ENCODE assay signal across 1 cellular context in the genomic region with DNA sequence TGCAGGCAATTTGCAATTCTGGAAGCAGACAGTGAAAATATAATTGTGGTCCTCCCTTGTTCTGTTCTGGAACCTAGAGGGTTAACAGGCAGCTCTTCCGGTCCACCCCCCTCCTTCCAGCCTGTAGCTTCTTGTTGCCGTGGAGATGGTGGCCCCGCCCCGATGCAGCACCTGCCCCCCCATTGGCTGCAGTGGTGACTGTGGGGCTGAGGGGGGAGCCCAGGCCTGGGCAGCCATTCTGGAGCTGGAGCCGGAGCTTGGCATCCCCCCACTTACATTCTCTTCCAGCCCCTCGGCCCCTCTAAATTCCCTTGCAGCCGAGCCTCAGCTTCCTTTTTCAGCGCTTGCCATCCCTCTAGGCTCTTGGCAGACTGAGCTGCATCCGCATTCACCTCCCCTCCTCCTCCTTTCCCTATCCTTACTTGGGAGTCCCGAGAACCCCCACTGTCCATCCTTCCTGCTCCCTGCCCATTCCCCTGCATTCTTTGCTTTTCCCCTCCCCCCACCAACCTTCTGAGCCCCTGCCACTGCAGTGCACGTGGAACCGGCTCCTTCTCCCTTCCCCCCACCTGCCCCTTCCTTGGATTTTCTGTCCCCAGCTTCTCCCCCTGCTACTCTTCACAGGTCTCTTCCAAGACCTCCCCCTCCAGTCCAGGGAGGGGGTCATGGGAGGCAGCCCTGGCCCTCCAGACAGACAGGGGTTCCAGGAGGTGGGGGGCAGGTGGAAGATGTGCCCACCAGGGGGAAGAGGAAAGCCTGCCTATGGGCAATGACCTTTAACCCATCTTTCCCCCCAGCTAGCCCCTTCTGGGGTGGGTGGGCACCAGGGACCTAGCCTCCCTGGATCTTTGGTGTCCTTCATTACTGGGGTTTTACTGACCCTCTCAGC.
TF ChIP-seq lines count a peak whose summit lies in the region.

No MANE protein-coding gene starts in this region.

TF ChIP-seq in GM12878, 131 proteins besides CTCF, POLR2A, EP300 and RAD21:
- no peak for TF ChIP-seq PAX8 (IDR thresholded peaks at IDR 0.05)
- TF ChIP-seq SIN3A (IDR thresholded peaks at IDR 0.05; ENCODE audit: low read depth, low read length) = peak; percentile 61; the same call in 1 of the 2 replicates
- TF ChIP-seq, protein P1, sequence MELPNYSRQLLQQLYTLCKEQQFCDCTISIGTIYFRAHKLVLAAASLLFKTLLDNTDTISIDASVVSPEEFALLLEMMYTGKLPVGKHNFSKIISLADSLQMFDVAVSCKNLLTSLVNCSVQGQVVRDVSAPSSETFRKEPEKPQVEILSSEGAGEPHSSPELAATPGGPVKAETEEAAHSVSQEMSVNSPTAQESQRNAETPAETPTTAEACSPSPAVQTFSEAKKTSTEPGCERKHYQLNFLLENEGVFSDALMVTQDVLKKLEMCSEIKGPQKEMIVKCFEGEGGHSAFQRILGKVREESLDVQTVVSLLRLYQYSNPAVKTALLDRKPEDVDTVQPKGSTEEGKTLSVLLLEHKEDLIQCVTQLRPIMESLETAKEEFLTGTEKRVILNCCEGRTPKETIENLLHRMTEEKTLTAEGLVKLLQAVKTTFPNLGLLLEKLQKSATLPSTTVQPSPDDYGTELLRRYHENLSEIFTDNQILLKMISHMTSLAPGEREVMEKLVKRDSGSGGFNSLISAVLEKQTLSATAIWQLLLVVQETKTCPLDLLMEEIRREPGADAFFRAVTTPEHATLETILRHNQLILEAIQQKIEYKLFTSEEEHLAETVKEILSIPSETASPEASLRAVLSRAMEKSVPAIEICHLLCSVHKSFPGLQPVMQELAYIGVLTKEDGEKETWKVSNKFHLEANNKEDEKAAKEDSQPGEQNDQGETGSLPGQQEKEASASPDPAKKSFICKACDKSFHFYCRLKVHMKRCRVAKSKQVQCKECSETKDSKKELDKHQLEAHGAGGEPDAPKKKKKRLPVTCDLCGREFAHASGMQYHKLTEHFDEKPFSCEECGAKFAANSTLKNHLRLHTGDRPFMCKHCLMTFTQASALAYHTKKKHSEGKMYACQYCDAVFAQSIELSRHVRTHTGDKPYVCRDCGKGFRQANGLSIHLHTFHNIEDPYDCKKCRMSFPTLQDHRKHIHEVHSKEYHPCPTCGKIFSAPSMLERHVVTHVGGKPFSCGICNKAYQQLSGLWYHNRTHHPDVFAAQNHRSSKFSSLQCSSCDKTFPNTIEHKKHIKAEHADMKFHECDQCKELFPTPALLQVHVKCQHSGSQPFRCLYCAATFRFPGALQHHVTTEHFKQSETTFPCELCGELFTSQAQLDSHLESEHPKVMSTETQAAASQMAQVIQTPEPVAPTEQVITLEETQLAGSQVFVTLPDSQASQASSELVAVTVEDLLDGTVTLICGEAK (IDR thresholded peaks at IDR 0.05; ENCODE audit: borderline replicate concordance) = peak; percentile 39; the same call in 1 of the 2 replicates
- TF ChIP-seq WRNIP1 (IDR thresholded peaks at IDR 0.05; ENCODE audit: borderline replicate concordance, low read depth, low read length) = no peak
- TF ChIP-seq HCFC1 (IDR thresholded peaks at IDR 0.05; ENCODE audit: low read length) = peak; percentile 28; the same call in 1 of the 2 replicates
- 0 out of 2 replicates have a peak, but pooled peaks have one; percentile 89 for TF ChIP-seq HDGF (IDR thresholded peaks at IDR 0.05)
- TF ChIP-seq, protein P2, sequence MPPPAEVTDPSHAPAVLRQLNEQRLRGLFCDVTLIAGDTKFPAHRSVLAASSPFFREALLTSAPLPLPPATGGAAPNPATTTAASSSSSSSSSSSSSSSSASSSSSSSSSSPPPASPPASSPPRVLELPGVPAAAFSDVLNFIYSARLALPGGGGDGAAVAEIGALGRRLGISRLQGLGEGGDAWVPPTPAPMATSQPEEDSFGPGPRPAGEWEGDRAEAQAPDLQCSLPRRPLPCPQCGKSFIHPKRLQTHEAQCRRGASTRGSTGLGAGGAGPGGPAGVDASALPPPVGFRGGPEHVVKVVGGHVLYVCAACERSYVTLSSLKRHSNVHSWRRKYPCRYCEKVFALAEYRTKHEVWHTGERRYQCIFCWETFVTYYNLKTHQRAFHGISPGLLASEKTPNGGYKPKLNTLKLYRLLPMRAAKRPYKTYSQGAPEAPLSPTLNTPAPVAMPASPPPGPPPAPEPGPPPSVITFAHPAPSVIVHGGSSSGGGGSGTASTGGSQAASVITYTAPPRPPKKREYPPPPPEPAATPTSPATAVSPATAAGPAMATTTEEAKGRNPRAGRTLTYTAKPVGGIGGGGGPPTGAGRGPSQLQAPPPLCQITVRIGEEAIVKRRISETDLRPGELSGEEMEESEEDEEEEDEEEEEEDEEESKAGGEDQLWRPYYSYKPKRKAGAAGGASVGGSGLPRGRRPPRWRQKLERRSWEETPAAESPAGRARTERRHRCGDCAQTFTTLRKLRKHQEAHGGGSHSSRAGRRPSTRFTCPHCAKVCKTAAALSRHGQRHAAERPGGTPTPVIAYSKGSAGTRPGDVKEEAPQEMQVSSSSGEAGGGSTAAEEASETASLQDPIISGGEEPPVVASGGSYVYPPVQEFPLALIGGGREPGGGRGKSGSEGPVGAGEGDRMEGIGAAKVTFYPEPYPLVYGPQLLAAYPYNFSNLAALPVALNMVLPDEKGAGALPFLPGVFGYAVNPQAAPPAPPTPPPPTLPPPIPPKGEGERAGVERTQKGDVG (CRISPR knock-in tag; IDR thresholded peaks at IDR 0.05) = no peak
- TF ChIP-seq RCOR1 (conservative IDR thresholded peaks at IDR 0.05; ENCODE audit: low read depth, low read length) = no peak
- 0 out of 2 replicates have a peak, but pooled peaks have one; percentile 12 for TF ChIP-seq RFX5 (IDR thresholded peaks at IDR 0.05; ENCODE audit: low read depth, low read length)
- TF ChIP-seq CREM (IDR thresholded peaks at IDR 0.05; ENCODE audit: low read depth) = no peak
- no peak for TF ChIP-seq EZH2 (IDR thresholded peaks at IDR 0.05; ENCODE audit: borderline replicate concordance, control insufficient read depth, low read depth, low read length)
- TF ChIP-seq SP1 (IDR thresholded peaks at IDR 0.05; ENCODE audit: low read depth, low read length) = peak; percentile 59
- TF ChIP-seq SMARCA5 (IDR thresholded peaks at IDR 0.05) = no peak
- peak; percentile 64 for TF ChIP-seq MXI1 (IDR thresholded peaks at IDR 0.05; ENCODE audit: low read depth, low read length)
- TF ChIP-seq, protein P3, sequence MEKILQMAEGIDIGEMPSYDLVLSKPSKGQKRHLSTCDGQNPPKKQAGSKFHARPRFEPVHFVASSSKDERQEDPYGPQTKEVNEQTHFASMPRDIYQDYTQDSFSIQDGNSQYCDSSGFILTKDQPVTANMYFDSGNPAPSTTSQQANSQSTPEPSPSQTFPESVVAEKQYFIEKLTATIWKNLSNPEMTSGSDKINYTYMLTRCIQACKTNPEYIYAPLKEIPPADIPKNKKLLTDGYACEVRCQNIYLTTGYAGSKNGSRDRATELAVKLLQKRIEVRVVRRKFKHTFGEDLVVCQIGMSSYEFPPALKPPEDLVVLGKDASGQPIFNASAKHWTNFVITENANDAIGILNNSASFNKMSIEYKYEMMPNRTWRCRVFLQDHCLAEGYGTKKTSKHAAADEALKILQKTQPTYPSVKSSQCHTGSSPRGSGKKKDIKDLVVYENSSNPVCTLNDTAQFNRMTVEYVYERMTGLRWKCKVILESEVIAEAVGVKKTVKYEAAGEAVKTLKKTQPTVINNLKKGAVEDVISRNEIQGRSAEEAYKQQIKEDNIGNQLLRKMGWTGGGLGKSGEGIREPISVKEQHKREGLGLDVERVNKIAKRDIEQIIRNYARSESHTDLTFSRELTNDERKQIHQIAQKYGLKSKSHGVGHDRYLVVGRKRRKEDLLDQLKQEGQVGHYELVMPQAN (conservative IDR thresholded peaks at IDR 0.05) = 0 out of 2 replicates have a peak, but pooled peaks have one; percentile 34
- peak; percentile 45; the same call in 1 of the 2 replicates for TF ChIP-seq PAX5 (IDR thresholded peaks at IDR 0.05; ENCODE audit: borderline replicate concordance, low read depth, low read length)
- peak; percentile 82 for TF ChIP-seq YY1 (IDR thresholded peaks at IDR 0.05; ENCODE audit: low read depth, low read length)
- no peak for TF ChIP-seq ZSCAN29 (IDR thresholded peaks at IDR 0.05)
- TF ChIP-seq BMI1 (IDR thresholded peaks at IDR 0.05; ENCODE audit: borderline replicate concordance) = peak; percentile 83
- TF ChIP-seq MEF2A (IDR thresholded peaks at IDR 0.05; ENCODE audit: insufficient read depth, low read depth, low read length) = no peak
- TF ChIP-seq, protein P4, sequence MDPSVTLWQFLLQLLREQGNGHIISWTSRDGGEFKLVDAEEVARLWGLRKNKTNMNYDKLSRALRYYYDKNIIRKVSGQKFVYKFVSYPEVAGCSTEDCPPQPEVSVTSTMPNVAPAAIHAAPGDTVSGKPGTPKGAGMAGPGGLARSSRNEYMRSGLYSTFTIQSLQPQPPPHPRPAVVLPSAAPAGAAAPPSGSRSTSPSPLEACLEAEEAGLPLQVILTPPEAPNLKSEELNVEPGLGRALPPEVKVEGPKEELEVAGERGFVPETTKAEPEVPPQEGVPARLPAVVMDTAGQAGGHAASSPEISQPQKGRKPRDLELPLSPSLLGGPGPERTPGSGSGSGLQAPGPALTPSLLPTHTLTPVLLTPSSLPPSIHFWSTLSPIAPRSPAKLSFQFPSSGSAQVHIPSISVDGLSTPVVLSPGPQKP (IDR thresholded peaks at IDR 0.05; ENCODE audit: low read depth, low read length) = peak; percentile 79
- TF ChIP-seq KDM1A (IDR thresholded peaks at IDR 0.05; ENCODE audit: borderline replicate concordance) = no peak
- TF ChIP-seq, protein P5, sequence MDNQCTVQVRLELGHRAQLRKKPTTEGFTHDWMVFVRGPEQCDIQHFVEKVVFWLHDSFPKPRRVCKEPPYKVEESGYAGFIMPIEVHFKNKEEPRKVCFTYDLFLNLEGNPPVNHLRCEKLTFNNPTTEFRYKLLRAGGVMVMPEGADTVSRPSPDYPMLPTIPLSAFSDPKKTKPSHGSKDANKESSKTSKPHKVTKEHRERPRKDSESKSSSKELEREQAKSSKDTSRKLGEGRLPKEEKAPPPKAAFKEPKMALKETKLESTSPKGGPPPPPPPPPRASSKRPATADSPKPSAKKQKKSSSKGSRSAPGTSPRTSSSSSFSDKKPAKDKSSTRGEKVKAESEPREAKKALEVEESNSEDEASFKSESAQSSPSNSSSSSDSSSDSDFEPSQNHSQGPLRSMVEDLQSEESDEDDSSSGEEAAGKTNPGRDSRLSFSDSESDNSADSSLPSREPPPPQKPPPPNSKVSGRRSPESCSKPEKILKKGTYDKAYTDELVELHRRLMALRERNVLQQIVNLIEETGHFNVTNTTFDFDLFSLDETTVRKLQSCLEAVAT (IDR thresholded peaks at IDR 0.05) = 0 out of 2 replicates have a peak, but pooled peaks have one; percentile 21
